9 cellular contexts compared by ENCODE assay signal in genomic region chr1:116847688-116848531, GRCh38.
DNase-seq lines count a peak whose midpoint lies in the region; ATAC-seq and TF ChIP-seq lines count a peak whose summit lies in the region.
"Had no signal": no experiment of that assay in that cellular context is flagged by ENCODE, and none has a peak within 500 bp of the region (broad histone marks: within the 10 kb centered on the region; RNA-seq: fewer than 3 reads in every experiment).

No MANE protein-coding gene starts in this region.

- H3K27me3 ChIP-seq in MG63 (no peaks in the 10 kb centered on the region), esophagus squamous epithelium (no peaks in the 10 kb centered on the region)

- H3K4me3 ChIP-seq in MG63, result no peak overlapping the region
- H3K4me3 ChIP-seq in esophagus squamous epithelium, result no peak overlapping the region

- no peak for ATAC-seq in WTC11
- ATAC-seq in GM21515 (IDR thresholded peaks at IDR 0.05; ENCODE audit: unreplicated experiment), result no peak

- WGBS in esophagus squamous epithelium, 2 donors, result 67 to 69% methylated on average over 12 to 13 of the region's 13 CpGs

- peak overlapping the region; percentile 56 for H3K27ac Mint-ChIP-seq in dendritic cell treated with granulocyte-macrophage colony-stimulating factor and Interleukin-4, amounts not matched to agents 40 ng/mL and 50 ng/mL, for 4 days
- no peak overlapping the region for H3K27ac Mint-ChIP-seq in WTC11

- TF ChIP-seq POLR2A in esophagus squamous epithelium (IDR thresholded peaks at IDR 0.05), result no peak

- peak overlapping the region in 2 of 4 donors; percentile 1 to 45 for H3K27ac ChIP-seq in esophagus squamous epithelium

- in situ Hi-C loops in GM13976 (cut with MboI; ENCODE audit: low sequenced_read_pairs, unreplicated experiment), result no loop called here

- POLR2A ChIA-PET in WTC11 (lab: Charles Lee), result interaction anchor here (0.6 kb wide), 1 partner anchor 1849 kb away, joined by 3 read pairs; no protein-coding TSS in a partner anchor

- peaks cover 2% of the 10 kb centered on the region for H3K27me3 Mint-ChIP-seq in dendritic cell treated with granulocyte-macrophage colony-stimulating factor and Interleukin-4, amounts not matched to agents 40 ng/mL and 50 ng/mL, for 4 days
- H3K27me3 Mint-ChIP-seq in WTC11 (ENCODE audit: low read depth), result no peaks in the 10 kb centered on the region; the same call in 1 of the 2 replicates

- H3K4me1 Mint-ChIP-seq in dendritic cell treated with granulocyte-macrophage colony-stimulating factor and Interleukin-4, amounts not matched to agents 40 ng/mL and 50 ng/mL, for 4 days (ENCODE audit: low read depth), result peaks cover 36% of the 10 kb centered on the region
- peaks cover 26% of the 10 kb centered on the region for H3K4me1 Mint-ChIP-seq in WTC11

- intact Hi-C loops in dendritic cell treated with granulocyte-macrophage colony-stimulating factor and Interleukin-4, amounts not matched to agents 40 ng/mL and 50 ng/mL, for 4 days (cut with micrococcal nuclease), result no loop called here
- intact Hi-C loops in esophagus squamous epithelium (cut with DNase I), result no loop called here

- H3K9me3 ChIP-seq in MG63 (peaks cover 5% of the 10 kb centered on the region), esophagus squamous epithelium (no peaks in the 10 kb centered on the region)

- H3K9me3 Mint-ChIP-seq in dendritic cell treated with granulocyte-macrophage colony-stimulating factor and Interleukin-4, amounts not matched to agents 40 ng/mL and 50 ng/mL, for 4 days, result no peaks in the 10 kb centered on the region
- H3K9me3 Mint-ChIP-seq in WTC11, result peaks cover 17% of the 10 kb centered on the region

- H3K36me3 ChIP-seq in MG63 (no peaks in the 10 kb centered on the region), esophagus squamous epithelium (no peaks in the 10 kb centered on the region)

- H3K4me3 Mint-ChIP-seq in dendritic cell treated with granulocyte-macrophage colony-stimulating factor and Interleukin-4, amounts not matched to agents 40 ng/mL and 50 ng/mL, for 4 days, result no peak overlapping the region
- H3K4me3 Mint-ChIP-seq in WTC11, result no peak overlapping the region

- H3K4me1 ChIP-seq in esophagus squamous epithelium, result peaks cover 0 to under 1% (median 0%) of the 10 kb centered on the region in 3 donors

- DNase-seq in GM13976 (ENCODE audit: low spot score) (peak; percentile 41), MG63 (peak; percentile 62), pulmonary artery endothelial cell (ENCODE audit: low read depth, low spot score) (peak; percentile 24), WTC11 (ENCODE audit: low spot score) (no peak), HuH-7.5 (ENCODE audit: low spot score) (no peak), esophagus squamous epithelium (lab: John Stamatoyannopoulos, UW) (no peak)
- DNase-seq: stimulated activated CD4-positive, alpha-beta T cell treated with anti-CD3 and anti-CD28 coated beads, Interleukin-4, amount 100 ng/mL, for 4 hours had no signal

- CTCF ChIA-PET in WTC11 (lab: Charles Lee), result interaction anchor here (0.7 to 1.0 kb wide), 2 partner anchors 72 to 110 kb away, joined by 3 read pairs; no protein-coding TSS in a partner anchor

- no peaks in the 10 kb centered on the region for H3K36me3 Mint-ChIP-seq in dendritic cell treated with granulocyte-macrophage colony-stimulating factor and Interleukin-4, amounts not matched to agents 40 ng/mL and 50 ng/mL, for 4 days (ENCODE audit: low read depth)
- H3K36me3 Mint-ChIP-seq in WTC11, result peaks cover 7% of the 10 kb centered on the region; the same call in 1 of the 2 replicates

- TF ChIP-seq CTCF in GM13976 (IDR thresholded peaks at IDR 0.05; ENCODE audit: borderline replicate concordance, control extremely low read depth, extremely low read depth, insufficient read depth, missing control alignments) (no peak), WTC11 (IDR thresholded peaks at IDR 0.05) (no peak), esophagus squamous epithelium (IDR thresholded peaks at IDR 0.05) (no peak)

TF ChIP-seq in WTC11, 78 proteins besides CTCF, POLR2A, EP300 and RAD21:
- TF ChIP-seq MXD4 (CRISPR knock-in tag; IDR thresholded peaks at IDR 0.05; ENCODE audit: borderline replicate concordance) (no peak), ATF2 (CRISPR knock-in tag; IDR thresholded peaks at IDR 0.05; ENCODE audit: borderline replicate concordance, low read depth) (no peak), ZNF425 (CRISPR knock-in tag; conservative IDR thresholded peaks at IDR 0.05) (no peak), ARID4B (CRISPR knock-in tag; IDR thresholded peaks at IDR 0.05; ENCODE audit: borderline replicate concordance) (no peak), ZNF396 (CRISPR knock-in tag; IDR thresholded peaks at IDR 0.05; ENCODE audit: borderline replicate concordance) (no peak), USF1 (CRISPR knock-in tag; IDR thresholded peaks at IDR 0.05) (no peak)

Comparison
In these comparisons a context has a peak if more than half of its experiments do, and no peak if none do; other contexts are left out.
1. DNase-seq: peak in GM13976 (single experiment), MG63 (single experiment) and pulmonary artery endothelial cell (single experiment); none in WTC11 (single experiment), HuH-7.5 (single experiment) and esophagus squamous epithelium (single experiment).